ENCODE assay signal across 8 cellular contexts in genomic region chr1:184051485-184052193, GRCh38. TPM values are rescaled to one million over a fixed set of nuclear protein-coding genes. Genes with fewer than 3 reads are reported as not detected.
A peak's percentile ranks its signal among the peaks of the same experiment; 100 is the strongest.
DNase-seq lines count a peak whose midpoint lies in the region; ATAC-seq and TF ChIP-seq lines count a peak whose summit lies in the region.

TSS of gene TSEN15 (plus strand) at chr1:184051730. CDS start at chr1:184051756, 26 bp downstream.

- peak within 1 kb of the TSS; percentile 73 for H3K9ac ChIP-seq in neural cell (ENCODE audit: low read length)

- H2AFZ ChIP-seq in neural cell (ENCODE audit: low read depth, low read length) = peak within 1 kb of the TSS; percentile 47

- H3K4me3 ChIP-seq in fibroblast of pulmonary artery (replicated peaks; ENCODE audit: low read depth, low read length) (peak within 1 kb of the TSS; percentile 70), neural cell (ENCODE audit: low read length) (peak within 1 kb of the TSS; percentile 80)

- H3K36me3 ChIP-seq in neural cell (ENCODE audit: insufficient read depth, low read length) = no peaks in the 10 kb centered on the region

- H3K9me2 ChIP-seq in neural cell (ENCODE audit: insufficient read depth, low read length) = no peaks in the 10 kb centered on the region

- no peaks in the 10 kb centered on the region for H3K79me2 ChIP-seq in neural cell (replicated peaks; ENCODE audit: insufficient read depth, low read length)

- H4K20me1 ChIP-seq in neural cell (ENCODE audit: insufficient read depth) = no peaks in the 10 kb centered on the region

- H3K27ac ChIP-seq in neural cell (ENCODE audit: low read length) = peak within 1 kb of the TSS; percentile 35

- TF ChIP-seq RAD21 in neural cell (conservative IDR thresholded peaks at IDR 0.05) = peak; percentile 30

- ATAC-seq in GM21619 (IDR thresholded peaks at IDR 0.05; ENCODE audit: unreplicated experiment) = peak; percentile 98

- no peaks in the 10 kb centered on the region for H3K27me3 ChIP-seq in neural cell (ENCODE audit: insufficient read depth, low read depth, low read length)

- no peaks in the 10 kb centered on the region for H3F3A ChIP-seq in neural cell (ENCODE audit: insufficient read depth, low read length, poor library complexity, severe bottlenecking)

- no peak for TF ChIP-seq EP300 in neural cell (conservative IDR thresholded peaks at IDR 0.05; ENCODE audit: poor library complexity, severe bottlenecking)

- H3K4me2 ChIP-seq in neural cell (ENCODE audit: low read length) = peak within 1 kb of the TSS; percentile 77

- H3K9me3 ChIP-seq in neural cell (ENCODE audit: low read length) = no peaks in the 10 kb centered on the region

- DNase-seq in DMS79 (lab: John Stamatoyannopoulos, UW) = peak; percentile 56
- DNase-seq in KBM-7 = peak; percentile 85
- peak; percentile 94 for DNase-seq in RPMI8226
- DNase-seq in activated T-helper 1 cell treated with anti-CD3 and anti-CD28 coated beads, Interleukin-2, amount 50 U/mL, for 16 hours (ENCODE audit: low read depth in 1 of 2, low spot score in 1 of 2) = peak; percentile 55 to 69
- DNase-seq in fibroblast of pulmonary artery (ENCODE audit: low read depth) = peak; percentile 84
- DNase-seq in stromal cell of bone marrow (ENCODE audit: low read depth) = peak; percentile 61

- in situ Hi-C loops in KBM-7 (cut with MboI; ENCODE audit: low pct_unique_long_range_greater_than_20kb, low sequenced_read_pairs) = no loop called here

- TF ChIP-seq CTCF in fibroblast of pulmonary artery (IDR thresholded peaks at IDR 0.05; ENCODE audit: low read length, missing control alignments) = no peak
- TF ChIP-seq CTCF in neural cell (IDR thresholded peaks at IDR 0.05; ENCODE audit: poor library complexity, severe bottlenecking) = no peak

TF ChIP-seq in neural cell, 6 proteins besides CTCF, POLR2A, EP300 and RAD21:
- peak; percentile 40 for TF ChIP-seq SMC3 (conservative IDR thresholded peaks at IDR 0.05; ENCODE audit: poor library complexity)
- TF ChIP-seq POLR2AphosphoS5 (IDR thresholded peaks at IDR 0.05) = peak; percentile 68
- TF ChIP-seq REST (IDR thresholded peaks at IDR 0.05; ENCODE audit: borderline replicate concordance) = no peak
- TF ChIP-seq TAF1 (IDR thresholded peaks at IDR 0.05; ENCODE audit: low read depth) = peak; percentile 51
- no peak for TF ChIP-seq EZH2 (IDR thresholded peaks at IDR 0.05; ENCODE audit: borderline replicate concordance, insufficient read depth, low read length, poor library complexity, severe bottlenecking)
- TF ChIP-seq MXI1 (conservative IDR thresholded peaks at IDR 0.05; ENCODE audit: poor library complexity, severe bottlenecking) = peak; percentile 73

RNA-seq across cellular contexts. Expression of gene TSEN15, which starts in this region (rescaled TPM):
- polyA plus RNA-seq in neural cell = 53.9 and 56.9 TPM in 2 replicates
- polyA minus RNA-seq in neural cell = 37.5 and 44.5 TPM in 2 replicates

Comparison
In these comparisons a context has a peak if more than half of its experiments do, and no peak if none do; other contexts are left out.
1. Peak in every context shown above with its lines: DNase-seq, ATAC-seq, H3K4me3 ChIP-seq and H3K27ac ChIP-seq.